Comparison of ENCODE assay signal across 26 cellular contexts in genomic region chr10:125781374-125781773, GRCh38. TPM values are rescaled to one million over a fixed set of nuclear protein-coding genes. Genes with fewer than 3 reads are reported as not detected.
"Had no signal": no experiment of that assay in that cellular context is flagged by ENCODE, and none has a peak within 500 bp of the region (broad histone marks: within the 10 kb centered on the region; RNA-seq: fewer than 3 reads in every experiment).

No MANE protein-coding gene starts in this region.

- H3K9me3 ChIP-seq: SJSA1 had no signal

- H3K9ac ChIP-seq: KMS-11 had no signal

- H3K27ac Mint-ChIP-seq: IgD-negative memory B cell had no signal

- H3K27me3 ChIP-seq: SJSA1 had no signal

- ATAC-seq: K562 had no signal

- H3K4me3 ChIP-seq: K562, SJSA1, SK-N-MC had no signal

- H3K27ac ChIP-seq: HL-60, KMS-11, SJSA1, SK-N-MC had no signal

- H3K4me3 Mint-ChIP-seq: IgD-negative memory B cell had no signal

- H3K4me2 ChIP-seq: KMS-11 had no signal

- DNase-seq: MV-4-11, NCI-H1048, NCI-H1105, NCI-H1417, NCI-H1436 treated with DMSO at 0.1 percent for 48 hours, NCI-H1694, NCI-H1930, NCI-H2081, NCI-H2107, NCI-H2227 treated with DMSO at 0.1 percent for 48 hours, NCI-H446, NCI-H510A, NCI-H524 treated with DMSO at 0.1 percent for 48 hours, NCI-H69, NCI-H774, Right ventricle myocardium superior, RPMI8226, SIG-M5 had no signal

RNA-seq across cellular contexts. Expression of gene MMP21, which starts 5.8 kb away (rescaled TPM):
- total RNA-seq: K562, LHCN-M2, MCF 10A, Right ventricle myocardium superior, SJSA1 had no signal
- polyA plus RNA-seq: IgD-negative memory B cell, K562 had no signal
